1 cellular context compared by ENCODE assay signal in genomic region chr20:56359212-56360132, GRCh38.
A peak's percentile ranks its signal among the peaks of the same experiment; 100 is the strongest.
TF ChIP-seq lines count a peak whose summit lies in the region.

No MANE protein-coding gene starts in this region.

TF ChIP-seq in HepG2, 621 proteins besides CTCF, POLR2A, EP300 and RAD21 (continued from another document and continues in another):
- TF ChIP-seq PRDM15 (CRISPR knock-in tag; IDR thresholded peaks at IDR 0.05), result peak; percentile 77
- TF ChIP-seq RNF2 (conservative IDR thresholded peaks at IDR 0.05; ENCODE audit: low read depth), result 0 out of 2 replicates have a peak, but pooled peaks have one; percentile 17
- 0 out of 2 replicates have a peak, but pooled peaks have one; percentile 46 for TF ChIP-seq PBX3 (CRISPR knock-in tag; IDR thresholded peaks at IDR 0.05; ENCODE audit: borderline replicate concordance)
- TF ChIP-seq ZSCAN30 (CRISPR knock-in tag; IDR thresholded peaks at IDR 0.05), result peak; percentile 79; the same call in 1 of the 2 replicates
- peak; percentile 76; the same call in 1 of the 2 replicates for TF ChIP-seq REPIN1 (CRISPR knock-in tag; IDR thresholded peaks at IDR 0.05; ENCODE audit: borderline replicate concordance, low read depth)
- peak; percentile 26; the same call in 1 of the 2 replicates for TF ChIP-seq DR1 (CRISPR knock-in tag; IDR thresholded peaks at IDR 0.05)
- peak; percentile 84 for TF ChIP-seq ZNF800 (CRISPR knock-in tag; IDR thresholded peaks at IDR 0.05)
- 0 out of 2 replicates have a peak, but pooled peaks have one; percentile 8 for TF ChIP-seq CENPT (CRISPR knock-in tag; IDR thresholded peaks at IDR 0.05; ENCODE audit: low read depth)
- TF ChIP-seq BCL6 (CRISPR knock-in tag; IDR thresholded peaks at IDR 0.05), result peak; percentile 67; the same call in 1 of the 2 replicates
- peak; percentile 59 for TF ChIP-seq TBL1XR1 (IDR thresholded peaks at IDR 0.05; ENCODE audit: borderline replicate concordance, low read length, partially characterized antibody)
- peak in 1 of 2 experiments; percentile 10; a peak in 1 of 4 replicates for TF ChIP-seq REST (IDR thresholded peaks at IDR 0.05; ENCODE audit: borderline replicate concordance in 1 of 2, low read depth in 1 of 2, low read length in 2 of 2)
- peak; percentile 60; the same call in 1 of the 2 replicates for TF ChIP-seq MXD1 (CRISPR knock-in tag; IDR thresholded peaks at IDR 0.05)
- 0 out of 2 replicates have a peak, but pooled peaks have one; percentile 23 for TF ChIP-seq ATRX (CRISPR knock-in tag; IDR thresholded peaks at IDR 0.05; ENCODE audit: borderline replicate concordance)
- TF ChIP-seq TMF1 (CRISPR knock-in tag; IDR thresholded peaks at IDR 0.05; ENCODE audit: low read depth), result peak; percentile 47; the same call in 1 of the 2 replicates
- TF ChIP-seq GMEB1 (CRISPR knock-in tag; IDR thresholded peaks at IDR 0.05; ENCODE audit: borderline replicate concordance), result peak; percentile 62; the same call in 1 of the 2 replicates
- TF ChIP-seq ZNF576 (CRISPR knock-in tag; IDR thresholded peaks at IDR 0.05), result 0 out of 2 replicates have a peak, but pooled peaks have one; percentile 22
- peak; percentile 54; the same call in 1 of the 2 replicates for TF ChIP-seq TOPORS (CRISPR knock-in tag; IDR thresholded peaks at IDR 0.05)
- TF ChIP-seq MTA3 (CRISPR knock-in tag; IDR thresholded peaks at IDR 0.05), result 0 out of 2 replicates have a peak, but pooled peaks have one; percentile 36
- TF ChIP-seq ZNF367 (CRISPR knock-in tag; IDR thresholded peaks at IDR 0.05; ENCODE audit: borderline replicate concordance), result peak; percentile 51; the same call in 1 of the 2 replicates
- TF ChIP-seq ZBTB46 (CRISPR knock-in tag; IDR thresholded peaks at IDR 0.05; ENCODE audit: borderline replicate concordance), result peak; percentile 26; the same call in 1 of the 2 replicates
- TF ChIP-seq TARDBP (CRISPR knock-in tag; IDR thresholded peaks at IDR 0.05), result peak; percentile 73
- 0 out of 2 replicates have a peak, but pooled peaks have one; percentile 22 for TF ChIP-seq ARNTL (CRISPR knock-in tag; IDR thresholded peaks at IDR 0.05)
- peak; percentile 39; the same call in 1 of the 2 replicates for TF ChIP-seq ZNF556 (CRISPR knock-in tag; IDR thresholded peaks at IDR 0.05; ENCODE audit: borderline replicate concordance)
- no peak for TF ChIP-seq MTERF4 (CRISPR knock-in tag; IDR thresholded peaks at IDR 0.05)
- TF ChIP-seq ZNF296 (CRISPR knock-in tag; conservative IDR thresholded peaks at IDR 0.05), result 0 out of 2 replicates have a peak, but pooled peaks have one; percentile 71
- TF ChIP-seq SMYD3 (CRISPR knock-in tag; IDR thresholded peaks at IDR 0.05), result peak; percentile 78; the same call in 1 of the 2 replicates
- 0 out of 2 replicates have a peak, but pooled peaks have one; percentile 9 for TF ChIP-seq SMAD1 (CRISPR knock-in tag; IDR thresholded peaks at IDR 0.05; ENCODE audit: borderline replicate concordance, low read depth)
- TF ChIP-seq HES4 (CRISPR knock-in tag; IDR thresholded peaks at IDR 0.05; ENCODE audit: borderline replicate concordance), result 0 out of 2 replicates have a peak, but pooled peaks have one; percentile 13
- peak; percentile 68; the same call in 1 of the 2 replicates for TF ChIP-seq UBTF (CRISPR knock-in tag; IDR thresholded peaks at IDR 0.05)
- TF ChIP-seq ZBTB38 (CRISPR knock-in tag; IDR thresholded peaks at IDR 0.05), result 0 out of 2 replicates have a peak, but pooled peaks have one; percentile 10
- no peak for TF ChIP-seq KLF12 (CRISPR knock-in tag; IDR thresholded peaks at IDR 0.05; ENCODE audit: borderline replicate concordance)
- TF ChIP-seq ZNF510 (CRISPR knock-in tag; IDR thresholded peaks at IDR 0.05; ENCODE audit: low read depth), result peak; percentile 49; the same call in 1 of the 2 replicates
